Comparison of ENCODE assay signal across 26 cellular contexts in genomic region chr1:239084459-239085080, GRCh38.
"Had no signal": no experiment of that assay in that cellular context is flagged by ENCODE, and none has a peak within 500 bp of the region (broad histone marks: within the 10 kb centered on the region; RNA-seq: fewer than 3 reads in every experiment).

No MANE protein-coding gene starts in this region.

- H3K27ac ChIP-seq: body of pancreas, left ventricle myocardium inferior, neutrophil, ovary, psoas muscle, right atrium auricular region, spleen, thoracic aorta, vagina had no signal

- H3K36me3 Mint-ChIP-seq: type B pancreatic cell had no signal

- DNase-seq: activated CD4-positive, alpha-beta memory T cell treated with anti-CD3 and anti-CD28 coated beads, Interleukin-2, amount 10 ng/mL, durations not matched to agents 7 days and 5 days; activated CD4-positive, alpha-beta T cell treated with anti-CD3 and anti-CD28 coated beads for 48 hours; activated gamma-delta T cell; activated naive CD4-positive, alpha-beta T cell treated with anti-CD3 and anti-CD28 coated beads, Interleukin-2, amount 50 U/mL, for 16 hours; anterior cingulate cortex; body of pancreas; effector CD8-positive, alpha-beta T cell; foreskin melanocyte; glutamatergic neuron; hippocampal formation; kidney glomerular epithelial cell; left ventricle myocardium inferior; natural killer cell; ovary; psoas muscle; spleen; stimulated activated CD4-positive, alpha-beta T cell treated with anti-CD3 and anti-CD28 coated beads, Interleukin-4, amount 100 ng/mL, for 24 hours; stimulated activated naive CD4-positive, alpha-beta T cell treated with Interleukin-2 at 50 U/mL for 16 hours; T-helper 9 cell had no signal

- H3K4me3 Mint-ChIP-seq: activated CD4-positive, alpha-beta memory T cell treated with anti-CD3 and anti-CD28 coated beads, Interleukin-2, amount 10 ng/mL, durations not matched to agents 7 days and 5 days; dendritic cell treated with granulocyte-macrophage colony-stimulating factor and Interleukin-4, amounts not matched to agents 40 ng/mL and 50 ng/mL, for 4 days; natural killer cell; type B pancreatic cell had no signal

- H3K9me3 ChIP-seq: body of pancreas, neutrophil, ovary, psoas muscle, right atrium auricular region, thoracic aorta, vagina had no signal

- H3K36me3 ChIP-seq: left ventricle myocardium inferior, neutrophil, ovary, right atrium auricular region, spleen, thoracic aorta, vagina had no signal

- H3K27ac Mint-ChIP-seq: activated CD4-positive, alpha-beta memory T cell treated with anti-CD3 and anti-CD28 coated beads, Interleukin-2, amount 10 ng/mL, durations not matched to agents 7 days and 5 days; dendritic cell treated with granulocyte-macrophage colony-stimulating factor and Interleukin-4, amounts not matched to agents 40 ng/mL and 50 ng/mL, for 4 days; natural killer cell; type B pancreatic cell had no signal

- H3K4me3 ChIP-seq: body of pancreas, left ventricle myocardium inferior, ovary, psoas muscle, right atrium auricular region, spleen, thoracic aorta, vagina had no signal

- H3K27me3 ChIP-seq: body of pancreas, neutrophil, ovary, right atrium auricular region, spleen, vagina had no signal

- H3K4me1 Mint-ChIP-seq: activated CD4-positive, alpha-beta memory T cell treated with anti-CD3 and anti-CD28 coated beads, Interleukin-2, amount 10 ng/mL, durations not matched to agents 7 days and 5 days; natural killer cell had no signal

- H3K27me3 Mint-ChIP-seq: activated CD4-positive, alpha-beta memory T cell treated with anti-CD3 and anti-CD28 coated beads, Interleukin-2, amount 10 ng/mL, durations not matched to agents 7 days and 5 days; dendritic cell treated with granulocyte-macrophage colony-stimulating factor and Interleukin-4, amounts not matched to agents 40 ng/mL and 50 ng/mL, for 4 days; type B pancreatic cell had no signal

- ATAC-seq: body of pancreas, esophagus mucosa, natural killer cell, psoas muscle had no signal

- H3K4me1 ChIP-seq: body of pancreas, left ventricle myocardium inferior, psoas muscle, right atrium auricular region, spleen, vagina had no signal
